ENCODE assay signal across 8 cellular contexts in the genomic region with DNA sequence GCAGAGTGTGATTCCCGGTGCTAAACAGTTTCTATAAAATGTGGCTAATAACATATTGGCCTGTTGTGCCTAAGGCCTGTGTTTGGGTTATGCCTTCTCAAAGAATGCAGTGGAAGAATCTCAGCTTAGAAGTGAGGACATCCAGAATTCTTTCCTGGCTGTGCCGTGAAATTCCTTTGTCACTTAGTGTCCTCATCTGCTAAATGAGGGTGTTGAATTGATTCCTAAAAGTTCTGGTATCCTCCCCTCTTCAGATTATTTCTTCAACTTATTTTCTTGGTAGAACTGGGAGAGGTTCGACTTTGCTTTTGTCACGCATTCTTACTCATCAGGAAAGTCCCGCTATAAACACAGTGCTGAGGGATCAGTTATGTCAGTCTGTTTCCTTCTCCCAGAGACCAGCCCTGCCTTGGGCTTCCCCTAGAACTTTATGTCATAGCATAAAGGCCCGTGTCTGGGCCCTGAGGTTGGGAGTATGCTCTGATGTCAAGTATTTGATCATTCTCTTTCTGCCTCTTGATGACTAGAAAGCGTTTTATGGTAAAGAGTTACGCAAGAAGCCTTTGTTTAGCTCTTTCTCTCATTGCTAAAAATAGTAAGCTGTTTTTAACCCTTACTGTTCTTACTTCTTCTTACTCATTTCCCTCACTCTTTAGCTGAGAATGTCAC. TPM values are rescaled to one million over a fixed set of nuclear protein-coding genes. Genes with fewer than 3 reads are reported as not detected.
A peak's percentile ranks its signal among the peaks of the same experiment; 100 is the strongest.
DNase-seq lines count a peak whose midpoint lies in the region; ATAC-seq and TF ChIP-seq lines count a peak whose summit lies in the region.

No MANE protein-coding gene starts in this region.

- 17 to 20% methylated on average over 8 of the region's 8 CpGs for WGBS in esophagus squamous epithelium, 2 donors

- H3K9me3 ChIP-seq in esophagus squamous epithelium = no peaks in the 10 kb centered on the region

- H3K36me3 ChIP-seq in esophagus squamous epithelium = peaks cover 0 to 52% (median 0%) of the 10 kb centered on the region in 3 donors

- no peak overlapping the region for H3K4me3 ChIP-seq in esophagus squamous epithelium

- no peak for TF ChIP-seq POLR2A in esophagus squamous epithelium (IDR thresholded peaks at IDR 0.05)

- peaks cover 20 to 93% (median 47%) of the 10 kb centered on the region in 3 donors for H3K4me1 ChIP-seq in esophagus squamous epithelium

- H3K27me3 ChIP-seq in esophagus squamous epithelium = no peaks in the 10 kb centered on the region

- intact Hi-C loops in esophagus squamous epithelium (cut with DNase I) = loop anchor here (10.0 kb wide), 1 partner anchor 63 kb away; no protein-coding TSS in a partner anchor

- peak; percentile 72 to 82 for ATAC-seq in activated CD4-positive, CD25-positive, alpha-beta regulatory T cell treated with anti-CD3 and anti-CD28 coated beads, Interleukin-2, amount 50 U/mL, for 24 hours
- peak; percentile 59 for ATAC-seq in HG02763 (IDR thresholded peaks at IDR 0.05; ENCODE audit: unreplicated experiment)

- H3K27ac ChIP-seq in esophagus squamous epithelium = peak overlapping the region; percentile 77 to 87 (median 81)

- no peak for TF ChIP-seq CTCF in esophagus squamous epithelium (IDR thresholded peaks at IDR 0.05)

- DNase-seq in activated CD4-positive, CD25-positive, alpha-beta regulatory T cell (lab: John Stamatoyannopoulos, UW) = no peak
- DNase-seq in OCI-M1 (lab: John Stamatoyannopoulos, UW) = peak; percentile 2
- no peak for DNase-seq in esophagus squamous epithelium (lab: John Stamatoyannopoulos, UW)
- DNase-seq in stimulated activated CD8-positive, alpha-beta memory T cell treated with anti-CD3 and anti-CD28 coated beads, Interleukin-4, amount 100 ng/mL, for 48 hours = peak; percentile 56
- DNase-seq in NOMO-1 (lab: John Stamatoyannopoulos, UW; ENCODE audit: unreplicated experiment in 2 of 2) = no peak
- no peak for DNase-seq in NOMO-1 treated with dmso at 0.1 percent for 144 hours (lab: John Stamatoyannopoulos, UW; ENCODE audit: unreplicated experiment)

RNA-seq across cellular contexts. Expression of gene MTAP, which starts 29.5 kb away (rescaled TPM):
- total RNA-seq in esophagus squamous epithelium = 10 to 100 TPM; 16.1 to 37.4 (median 27.6) TPM

Comparison
In these comparisons a context has a peak if more than half of its experiments do, and no peak if none do; other contexts are left out.
1. DNase-seq: peak in OCI-M1 (single experiment) and stimulated activated CD8-positive, alpha-beta memory T cell treated with anti-CD3 and anti-CD28 coated beads, Interleukin-4, amount 100 ng/mL, for 48 hours (single experiment); none in activated CD4-positive, CD25-positive, alpha-beta regulatory T cell (0 of 4), esophagus squamous epithelium (single experiment), NOMO-1 (0 of 2) and NOMO-1 treated with dmso at 0.1 percent for 144 hours (single experiment).